In the genomic region with DNA sequence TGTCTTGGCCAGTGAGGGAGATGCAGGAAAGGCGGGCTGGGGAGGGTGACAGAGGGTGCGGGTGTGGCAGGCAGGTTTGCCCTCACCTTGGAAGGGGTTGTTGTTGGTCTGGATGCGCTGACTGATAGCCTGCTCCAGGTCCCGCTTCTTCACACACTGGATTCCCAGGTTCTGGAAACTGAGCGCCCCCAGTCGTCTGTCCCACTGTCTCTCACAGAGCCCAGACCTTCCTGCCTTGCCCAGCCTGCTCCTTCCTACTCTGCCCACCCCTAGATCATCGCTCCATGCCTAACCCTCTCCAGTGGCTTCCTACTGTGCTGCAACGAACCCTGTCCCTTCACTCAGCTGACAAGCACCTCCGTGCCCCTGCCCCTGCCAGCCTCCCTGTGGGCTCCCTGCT, we compare ENCODE assay signal across 16 cellular contexts. TPM values are rescaled to one million over a fixed set of nuclear protein-coding genes. Genes with fewer than 3 reads are reported as not detected.
DNase-seq lines count a peak whose midpoint lies in the region; ATAC-seq, FAIRE-seq and TF ChIP-seq lines count a peak whose summit lies in the region.
"Had no signal": no experiment of that assay in that cellular context is flagged by ENCODE, and none has a peak within 500 bp of the region (broad histone marks: within the 10 kb centered on the region; RNA-seq: fewer than 3 reads in every experiment).

No MANE protein-coding gene starts in this region.

- DNase-seq in GM12892 (ENCODE audit: insufficient read length) (peak; percentile 0), foreskin melanocyte (no peak), SW480 (ENCODE audit: low spot score) (no peak)
- DNase-seq in activated CD8-positive, alpha-beta T cell treated with anti-CD3 and anti-CD28 coated beads for 36 hours = no peak
- no peak for DNase-seq in naive thymus-derived CD4-positive, alpha-beta T cell
- DNase-seq: brain microvascular endothelial cell, COR-L47, left cardiac atrium, NCI-H1105, NCI-H510A treated with DMSO at 0.1 percent for 48 hours, T-helper 9 cell had no signal

- peaks cover 20 to 30% of the 10 kb centered on the region in 2 donors for H3K4me1 ChIP-seq in naive thymus-derived CD4-positive, alpha-beta T cell (ENCODE audit: control insufficient read depth in 2 of 2, insufficient read depth in 2 of 2, low read length in 2 of 2)

- TF ChIP-seq CTCF in activated CD8-positive, alpha-beta T cell treated with anti-CD3 and anti-CD28 coated beads for 36 hours (IDR thresholded peaks at IDR 0.05) = no peak

- CTCF ChIA-PET in activated CD8-positive, alpha-beta T cell treated with anti-CD3 and anti-CD28 coated beads for 36 hours (lab: Charles Lee) = interaction anchor here (0.8 kb wide), 1 partner anchor 52 kb away, joined by 4 read pairs; the partner anchor contains the start of gene KAT5
- CTCF ChIA-PET in naive thymus-derived CD4-positive, alpha-beta T cell (lab: Charles Lee) = interaction anchor here (0.6 kb wide), 1 partner anchor 136 kb away, joined by 3 read pairs; no protein-coding TSS in a partner anchor

- peaks cover 25 to 71% (median 36%) of the 10 kb centered on the region in 3 experiments for H3K36me3 ChIP-seq in naive thymus-derived CD4-positive, alpha-beta T cell (ENCODE audit: control insufficient read depth in 2 of 3, insufficient read depth in 3 of 3, low read length in 3 of 3)

- H3K36me3 Mint-ChIP-seq in activated CD8-positive, alpha-beta T cell treated with anti-CD3 and anti-CD28 coated beads for 36 hours (ENCODE audit: low read depth) = peaks cover 51% of the 10 kb centered on the region
- peaks cover 18 to 38% (median 25%) of the 10 kb centered on the region in 5 donors for H3K36me3 Mint-ChIP-seq in naive thymus-derived CD4-positive, alpha-beta T cell

- H3K4me3 ChIP-seq in naive thymus-derived CD4-positive, alpha-beta T cell (ENCODE audit: low read length) = no peak overlapping the region
- H3K4me3 ChIP-seq: smooth muscle cell had no signal

- H3K4me1 Mint-ChIP-seq in activated CD8-positive, alpha-beta T cell treated with anti-CD3 and anti-CD28 coated beads for 36 hours (ENCODE audit: low read depth) = peaks cover 42% of the 10 kb centered on the region
- peaks cover 24 to 63% (median 50%) of the 10 kb centered on the region in 7 donors for H3K4me1 Mint-ChIP-seq in naive thymus-derived CD4-positive, alpha-beta T cell

- no peak for ATAC-seq in activated CD8-positive, alpha-beta T cell treated with anti-CD3 and anti-CD28 coated beads for 36 hours
- ATAC-seq in naive thymus-derived CD4-positive, alpha-beta T cell = no peak
- no peak for ATAC-seq in HG02885 (IDR thresholded peaks at IDR 0.05; ENCODE audit: poor library complexity, unreplicated experiment)
- ATAC-seq: left cardiac atrium had no signal

- H3K27ac ChIP-seq in naive thymus-derived CD4-positive, alpha-beta T cell (ENCODE audit: low read depth, low read length) = peak overlapping the region; percentile 99
- H3K27ac ChIP-seq: brain microvascular endothelial cell, neutrophil had no signal

- POLR2A ChIA-PET in activated CD8-positive, alpha-beta T cell treated with anti-CD3 and anti-CD28 coated beads for 36 hours (lab: Charles Lee) = interaction anchor here (0.6 to 21.3 kb wide), 3 partner anchors 17 to 160 kb away, joined by 3 to 320 read pairs (median 3); partner anchors contain the start of gene SIPA1
- POLR2A ChIA-PET in naive thymus-derived CD4-positive, alpha-beta T cell (lab: Charles Lee) = interaction anchor here (0.6 to 4.9 kb wide), 4 partner anchors 9 to 189 kb away, joined by 3 to 88 read pairs (median 59); partner anchors contain the start of genes MAP3K11, PCNX3 and SIPA1

- no peaks in the 10 kb centered on the region for H3K27me3 Mint-ChIP-seq in activated CD8-positive, alpha-beta T cell treated with anti-CD3 and anti-CD28 coated beads for 36 hours
- H3K27me3 Mint-ChIP-seq in naive thymus-derived CD4-positive, alpha-beta T cell = no peaks in the 10 kb centered on the region
- H3K27me3 Mint-ChIP-seq: type B pancreatic cell had no signal

- no peaks in the 10 kb centered on the region for H3K27me3 ChIP-seq in naive thymus-derived CD4-positive, alpha-beta T cell (ENCODE audit: control insufficient read depth in 2 of 2, insufficient read depth in 2 of 2, low read length in 2 of 2)
- H3K27me3 ChIP-seq: brain microvascular endothelial cell, neutrophil had no signal

- peak overlapping the region; percentile 75 for H3K27ac Mint-ChIP-seq in activated CD8-positive, alpha-beta T cell treated with anti-CD3 and anti-CD28 coated beads for 36 hours
- H3K27ac Mint-ChIP-seq in naive thymus-derived CD4-positive, alpha-beta T cell = peak overlapping the region in 8 of 9 donors; percentile 37 to 86 (median 74)
- H3K27ac Mint-ChIP-seq: type B pancreatic cell had no signal

- H3K9me3 Mint-ChIP-seq in activated CD8-positive, alpha-beta T cell treated with anti-CD3 and anti-CD28 coated beads for 36 hours = no peaks in the 10 kb centered on the region
- no peaks in the 10 kb centered on the region for H3K9me3 Mint-ChIP-seq in naive thymus-derived CD4-positive, alpha-beta T cell
- H3K9me3 Mint-ChIP-seq: type B pancreatic cell had no signal

- TF ChIP-seq POLR2A in GM12892 (IDR thresholded peaks at IDR 0.05; ENCODE audit: low read depth, low read length) = no peak

- H3K9me3 ChIP-seq in naive thymus-derived CD4-positive, alpha-beta T cell (ENCODE audit: control insufficient read depth in 2 of 3, low read length in 3 of 3) = no peaks in the 10 kb centered on the region
- H3K9me3 ChIP-seq: neutrophil had no signal

- no peak for FAIRE-seq in GM12892 (lab: Jason Lieb, UNC)
- FAIRE-seq: endometrium had no signal

- peak overlapping the region; percentile 32 for H3K4me3 Mint-ChIP-seq in activated CD8-positive, alpha-beta T cell treated with anti-CD3 and anti-CD28 coated beads for 36 hours
- peak overlapping the region in 8 of 10 donors; percentile 22 to 64 (median 51) for H3K4me3 Mint-ChIP-seq in naive thymus-derived CD4-positive, alpha-beta T cell

- intact Hi-C loops in activated CD8-positive, alpha-beta T cell treated with anti-CD3 and anti-CD28 coated beads for 36 hours (cut with micrococcal nuclease) = no loop called here
- intact Hi-C loops in naive thymus-derived CD4-positive, alpha-beta T cell (cut with micrococcal nuclease) = no loop called here

RNA-seq across cellular contexts. Expression of gene RELA, which starts 2.7 kb away (rescaled TPM):
- polyA plus RNA-seq in GM12892 (2012; ENCODE audit: missing spikeins) = 28.2 TPM
- total RNA-seq in activated CD8-positive, alpha-beta T cell treated with anti-CD3 and anti-CD28 coated beads for 36 hours = 10 to 100 TPM; 65.6 to 72.5 TPM
- 100 to 1,000 TPM; 106 to 303 (median 165) TPM for total RNA-seq in naive thymus-derived CD4-positive, alpha-beta T cell
- polyA plus RNA-seq in naive thymus-derived CD4-positive, alpha-beta T cell = 10 to 100 TPM; 54.6 to 73.0 TPM

RNA-seq across cellular contexts. Expression of gene SIPA1, which starts 22.1 kb away (rescaled TPM):
- 26.0 TPM for polyA plus RNA-seq in GM12892 (2012; ENCODE audit: missing spikeins)
- total RNA-seq in activated CD8-positive, alpha-beta T cell treated with anti-CD3 and anti-CD28 coated beads for 36 hours = 100 to 1,000 TPM; 172 to 180 TPM
- 100 to 1,000 TPM; 145 to 249 (median 198) TPM for total RNA-seq in naive thymus-derived CD4-positive, alpha-beta T cell
- polyA plus RNA-seq in naive thymus-derived CD4-positive, alpha-beta T cell = 100 to 1,000 TPM in 1 of 2 donors, 10 to 100 TPM in 1; 90.3 to 184 TPM

RNA-seq across cellular contexts. Expression of gene PCNX3, which starts 44.5 kb away (rescaled TPM):
- polyA plus RNA-seq in GM12892 (2012; ENCODE audit: missing spikeins) = 7.8 TPM
- 10 to 100 TPM; 34.3 to 34.4 TPM for total RNA-seq in activated CD8-positive, alpha-beta T cell treated with anti-CD3 and anti-CD28 coated beads for 36 hours
- total RNA-seq in naive thymus-derived CD4-positive, alpha-beta T cell = 10 to 100 TPM; 50.4 to 64.9 (median 56.6) TPM
- 1 to 10 TPM; 2.2 to 7.9 TPM for polyA plus RNA-seq in naive thymus-derived CD4-positive, alpha-beta T cell

RNA-seq across cellular contexts. Expression of gene MAP3K11, which starts 46.0 kb away (rescaled TPM):
- 15.2 TPM for polyA plus RNA-seq in GM12892 (2012; ENCODE audit: missing spikeins)
- total RNA-seq in activated CD8-positive, alpha-beta T cell treated with anti-CD3 and anti-CD28 coated beads for 36 hours = 10 to 100 TPM; 40.3 to 45.6 TPM
- 10 to 100 TPM; 63.3 to 91.1 (median 88.2) TPM for total RNA-seq in naive thymus-derived CD4-positive, alpha-beta T cell
- polyA plus RNA-seq in naive thymus-derived CD4-positive, alpha-beta T cell = 10 to 100 TPM; 12.1 to 21.6 TPM

RNA-seq across cellular contexts. Expression of gene KAT5, which starts 52.0 kb away (rescaled TPM):
- polyA plus RNA-seq in GM12892 (2012; ENCODE audit: missing spikeins) = 29.7 TPM
- total RNA-seq in activated CD8-positive, alpha-beta T cell treated with anti-CD3 and anti-CD28 coated beads for 36 hours = 10 to 100 TPM; 67.7 to 71.8 TPM
- total RNA-seq in naive thymus-derived CD4-positive, alpha-beta T cell = 100 to 1,000 TPM in 4 of 5 experiments, 10 to 100 TPM in 1; 68.6 to 133 (median 113) TPM
- polyA plus RNA-seq in naive thymus-derived CD4-positive, alpha-beta T cell = 10 to 100 TPM; 36.8 to 56.8 TPM
